Comparison of ENCODE assay signal across 1 cellular context in the genomic region with DNA sequence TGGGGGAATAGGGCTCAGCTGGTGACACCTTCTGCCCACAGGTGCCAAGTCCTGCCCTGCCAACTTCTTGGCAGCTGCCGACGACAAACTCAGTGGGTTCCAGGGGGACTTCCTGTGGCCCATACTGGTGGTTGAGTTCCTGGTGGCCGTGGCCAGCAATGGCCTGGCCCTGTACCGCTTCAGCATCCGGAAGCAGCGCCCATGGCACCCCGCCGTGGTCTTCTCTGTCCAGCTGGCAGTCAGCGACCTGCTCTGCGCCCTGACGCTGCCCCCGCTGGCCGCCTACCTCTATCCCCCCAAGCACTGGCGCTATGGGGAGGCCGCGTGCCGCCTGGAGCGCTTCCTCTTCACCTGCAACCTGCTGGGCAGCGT.
TF ChIP-seq lines count a peak whose summit lies in the region.

No MANE protein-coding gene starts in this region.

TF ChIP-seq in SK-N-SH, 30 proteins besides CTCF, POLR2A, EP300 and RAD21 (continued from another document):
- TF ChIP-seq, protein P1, sequence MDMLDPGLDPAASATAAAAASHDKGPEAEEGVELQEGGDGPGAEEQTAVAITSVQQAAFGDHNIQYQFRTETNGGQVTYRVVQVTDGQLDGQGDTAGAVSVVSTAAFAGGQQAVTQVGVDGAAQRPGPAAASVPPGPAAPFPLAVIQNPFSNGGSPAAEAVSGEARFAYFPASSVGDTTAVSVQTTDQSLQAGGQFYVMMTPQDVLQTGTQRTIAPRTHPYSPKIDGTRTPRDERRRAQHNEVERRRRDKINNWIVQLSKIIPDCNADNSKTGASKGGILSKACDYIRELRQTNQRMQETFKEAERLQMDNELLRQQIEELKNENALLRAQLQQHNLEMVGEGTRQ (IDR thresholded peaks at IDR 0.05; ENCODE audit: borderline replicate concordance, low read depth, low read length): no peak
- no peak for TF ChIP-seq FOXJ3 (CRISPR knock-in tag; IDR thresholded peaks at IDR 0.05)
- TF ChIP-seq TEAD4 (IDR thresholded peaks at IDR 0.05; ENCODE audit: borderline replicate concordance, insufficient read depth): no peak
- no peak for TF ChIP-seq GATA2 (CRISPR knock-in tag; IDR thresholded peaks at IDR 0.05)
- no peak for TF ChIP-seq JUND (IDR thresholded peaks at IDR 0.05)
- no peak for TF ChIP-seq SMC3 (IDR thresholded peaks at IDR 0.05; ENCODE audit: low read depth, low read length)
- no peak for TF ChIP-seq MEF2A (IDR thresholded peaks at IDR 0.05; ENCODE audit: borderline replicate concordance, low read depth)
- TF ChIP-seq, protein P2, sequence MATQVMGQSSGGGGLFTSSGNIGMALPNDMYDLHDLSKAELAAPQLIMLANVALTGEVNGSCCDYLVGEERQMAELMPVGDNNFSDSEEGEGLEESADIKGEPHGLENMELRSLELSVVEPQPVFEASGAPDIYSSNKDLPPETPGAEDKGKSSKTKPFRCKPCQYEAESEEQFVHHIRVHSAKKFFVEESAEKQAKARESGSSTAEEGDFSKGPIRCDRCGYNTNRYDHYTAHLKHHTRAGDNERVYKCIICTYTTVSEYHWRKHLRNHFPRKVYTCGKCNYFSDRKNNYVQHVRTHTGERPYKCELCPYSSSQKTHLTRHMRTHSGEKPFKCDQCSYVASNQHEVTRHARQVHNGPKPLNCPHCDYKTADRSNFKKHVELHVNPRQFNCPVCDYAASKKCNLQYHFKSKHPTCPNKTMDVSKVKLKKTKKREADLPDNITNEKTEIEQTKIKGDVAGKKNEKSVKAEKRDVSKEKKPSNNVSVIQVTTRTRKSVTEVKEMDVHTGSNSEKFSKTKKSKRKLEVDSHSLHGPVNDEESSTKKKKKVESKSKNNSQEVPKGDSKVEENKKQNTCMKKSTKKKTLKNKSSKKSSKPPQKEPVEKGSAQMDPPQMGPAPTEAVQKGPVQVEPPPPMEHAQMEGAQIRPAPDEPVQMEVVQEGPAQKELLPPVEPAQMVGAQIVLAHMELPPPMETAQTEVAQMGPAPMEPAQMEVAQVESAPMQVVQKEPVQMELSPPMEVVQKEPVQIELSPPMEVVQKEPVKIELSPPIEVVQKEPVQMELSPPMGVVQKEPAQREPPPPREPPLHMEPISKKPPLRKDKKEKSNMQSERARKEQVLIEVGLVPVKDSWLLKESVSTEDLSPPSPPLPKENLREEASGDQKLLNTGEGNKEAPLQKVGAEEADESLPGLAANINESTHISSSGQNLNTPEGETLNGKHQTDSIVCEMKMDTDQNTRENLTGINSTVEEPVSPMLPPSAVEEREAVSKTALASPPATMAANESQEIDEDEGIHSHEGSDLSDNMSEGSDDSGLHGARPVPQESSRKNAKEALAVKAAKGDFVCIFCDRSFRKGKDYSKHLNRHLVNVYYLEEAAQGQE (IDR thresholded peaks at IDR 0.05; ENCODE audit: low read depth, low read length): no peak
